Comparison of ENCODE assay signal across 8 cellular contexts in the genomic region with DNA sequence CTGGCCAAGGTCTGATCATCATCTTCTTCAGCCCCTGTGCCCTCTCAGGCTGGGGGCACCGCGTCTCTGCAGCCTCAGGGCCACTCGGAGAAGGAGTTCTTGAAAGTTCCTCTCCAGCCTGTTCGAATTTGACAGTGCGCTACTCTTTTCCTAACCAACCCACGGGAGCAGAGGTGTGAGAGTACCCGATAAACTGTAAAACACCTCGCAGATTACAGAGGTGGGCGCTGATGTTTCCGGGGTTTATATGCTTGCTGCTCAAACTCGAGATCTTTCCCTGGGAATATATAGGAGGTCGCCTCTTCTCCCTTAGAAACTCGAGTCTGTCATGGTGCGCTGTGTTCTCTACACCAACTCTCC. TPM values are rescaled to one million over a fixed set of nuclear protein-coding genes. Genes with fewer than 3 reads are reported as not detected.
A peak's percentile ranks its signal among the peaks of the same experiment; 100 is the strongest.
DNase-seq lines count a peak whose midpoint lies in the region; ATAC-seq, FAIRE-seq and TF ChIP-seq lines count a peak whose summit lies in the region.

No MANE protein-coding gene starts in this region.

- intact Hi-C loops in kidney (cut with DNase I): no loop called here

- DNase-seq in DMS53 (lab: John Stamatoyannopoulos, UW) (peak; percentile 50), DMS53 treated with DMSO at 0.1 percent for 48 hours (lab: John Stamatoyannopoulos, UW; ENCODE audit: unreplicated experiment) (no peak), astrocyte of the cerebellum (ENCODE audit: low read depth) (no peak), kidney (no peak), substantia nigra (lab: John Stamatoyannopoulos, UW) (peak in 2 of 49 donors; percentile 51 to 62), ecto neural progenitor cell (ENCODE audit: low spot score) (no peak), D341Med (ENCODE audit: low spot score) (no peak)

- peaks cover 7 to 9% of the 10 kb centered on the region in 2 donors for H3K36me3 ChIP-seq in kidney (ENCODE audit: control insufficient read depth in 1 of 2, insufficient read depth in 2 of 2, low read length in 2 of 2)

- peaks cover 0 to 6% of the 10 kb centered on the region in 2 donors for H3K4me1 ChIP-seq in kidney (ENCODE audit: control insufficient read depth in 1 of 2, insufficient read depth in 1 of 2, low read depth in 1 of 2, low read length in 2 of 2)

- H3K4me3 ChIP-seq in astrocyte of the cerebellum (ENCODE audit: low read depth, low read length) (peak overlapping the region; percentile 93), kidney (ENCODE audit: low read length in 2 of 2) (peak overlapping the region; percentile 89 to 98)

- FAIRE-seq in kidney (lab: Jason Lieb, UNC): no peak

- H3K27ac ChIP-seq in kidney (ENCODE audit: low read depth in 2 of 2, low read length in 2 of 2) (peak overlapping the region; percentile 97 to 98), substantia nigra (ENCODE audit: low read depth, low read length, poor library complexity, severe bottlenecking) (peak overlapping the region; percentile 94)

- H3K9ac ChIP-seq in kidney (ENCODE audit: low read length in 2 of 2): peak overlapping the region; percentile 52 to 95

- TF ChIP-seq CTCF in astrocyte of the cerebellum (IDR thresholded peaks at IDR 0.05; ENCODE audit: low read depth, low read length, missing control alignments) (no peak), kidney (IDR thresholded peaks at IDR 0.05; ENCODE audit: borderline replicate concordance, extremely low read depth, insufficient read depth) (no peak)

- peak; percentile 21 for ATAC-seq in HG03139 (IDR thresholded peaks at IDR 0.05; ENCODE audit: unreplicated experiment)

- no peaks in the 10 kb centered on the region for H3K9me3 ChIP-seq in kidney (ENCODE audit: control insufficient read depth in 1 of 2, low read length in 2 of 2)

- in situ Hi-C loops in astrocyte of the cerebellum (cut with HindIII; ENCODE audit: low sequenced_read_pairs): no loop called here

RNA-seq across cellular contexts. Expression of a gene that starts 0.5 kb away (rescaled TPM):
- 33.3 TPM for total RNA-seq in kidney
- 16.7 TPM for polyA plus RNA-seq in kidney (ENCODE audit: insufficient read depth, low read depth, low replicate concordance)

RNA-seq across cellular contexts. Expression of a gene that starts 57.2 kb away (rescaled TPM):
- total RNA-seq in kidney: 716 TPM
- 238 TPM for polyA plus RNA-seq in kidney (ENCODE audit: insufficient read depth, low read depth, low replicate concordance)

RNA-seq across cellular contexts. Expression of a gene that starts 58.0 kb away (rescaled TPM):
- 38.1 TPM for total RNA-seq in kidney
- polyA plus RNA-seq in kidney (ENCODE audit: insufficient read depth, low read depth, low replicate concordance): 7.0 TPM
